8 cellular contexts compared by ENCODE assay signal in genomic region chr12:3073438-3074255, GRCh38. TPM values are rescaled to one million over a fixed set of nuclear protein-coding genes. Genes with fewer than 3 reads are reported as not detected.
DNase-seq lines count a peak whose midpoint lies in the region; ATAC-seq and TF ChIP-seq lines count a peak whose summit lies in the region.

No MANE protein-coding gene starts in this region.

- no peak overlapping the region for H3K4me3 ChIP-seq in lower lobe of right lung

- no peaks in the 10 kb centered on the region for H3K9me3 ChIP-seq in lower lobe of right lung

- peak; percentile 95 for DNase-seq in DMS53 (lab: John Stamatoyannopoulos, UW)
- DNase-seq in NCI-H69 (lab: John Stamatoyannopoulos, UW): peak; percentile 82
- DNase-seq in activated CD4-positive, alpha-beta T cell treated with anti-CD3 and anti-CD28 coated beads, Interleukin-2, amount 50 U/mL, for 48 hours: peak; percentile 86 to 89
- peak; percentile 82 to 85 for DNase-seq in dermis microvascular lymphatic vessel endothelial cell (ENCODE audit: low read depth in 2 of 2)
- peak; percentile 85 for DNase-seq in lower lobe of right lung
- peak; percentile 70 for DNase-seq in stimulated activated CD8-positive, alpha-beta memory T cell treated with anti-CD3 and anti-CD28 coated beads, Interleukin-12 subunit alpha, Interleukin-12 subunit beta, amount 100 ng/mL, for 1 hour (ENCODE audit: low read depth)

- no peak overlapping the region for H3K27ac ChIP-seq in lower lobe of right lung

- H3K27me3 ChIP-seq in lower lobe of right lung (ENCODE audit: low read depth): no peaks in the 10 kb centered on the region

- ATAC-seq in HG03095 (IDR thresholded peaks at IDR 0.05; ENCODE audit: unreplicated experiment): peak; percentile 50
- ATAC-seq in lower lobe of right lung: peak; percentile 51 to 61
- ATAC-seq in GM18502 (IDR thresholded peaks at IDR 0.05; ENCODE audit: poor library complexity, unreplicated experiment): no peak

- intact Hi-C loops in lower lobe of right lung (cut with DNase I): no loop called here

- peak; percentile 99 for TF ChIP-seq CTCF in lower lobe of right lung (IDR thresholded peaks at IDR 0.05)

- H3K4me1 ChIP-seq in lower lobe of right lung: peaks cover 28% of the 10 kb centered on the region

- H3K36me3 ChIP-seq in lower lobe of right lung: no peaks in the 10 kb centered on the region

RNA-seq across cellular contexts. Expression of gene TSPAN9, which starts 3.5 kb away (rescaled TPM):
- total RNA-seq in dermis microvascular lymphatic vessel endothelial cell (68.3 and 96.8 TPM in 2 replicates), lower lobe of right lung (61.1 TPM)
